Comparison of ENCODE assay signal across 11 cellular contexts in the genomic region with DNA sequence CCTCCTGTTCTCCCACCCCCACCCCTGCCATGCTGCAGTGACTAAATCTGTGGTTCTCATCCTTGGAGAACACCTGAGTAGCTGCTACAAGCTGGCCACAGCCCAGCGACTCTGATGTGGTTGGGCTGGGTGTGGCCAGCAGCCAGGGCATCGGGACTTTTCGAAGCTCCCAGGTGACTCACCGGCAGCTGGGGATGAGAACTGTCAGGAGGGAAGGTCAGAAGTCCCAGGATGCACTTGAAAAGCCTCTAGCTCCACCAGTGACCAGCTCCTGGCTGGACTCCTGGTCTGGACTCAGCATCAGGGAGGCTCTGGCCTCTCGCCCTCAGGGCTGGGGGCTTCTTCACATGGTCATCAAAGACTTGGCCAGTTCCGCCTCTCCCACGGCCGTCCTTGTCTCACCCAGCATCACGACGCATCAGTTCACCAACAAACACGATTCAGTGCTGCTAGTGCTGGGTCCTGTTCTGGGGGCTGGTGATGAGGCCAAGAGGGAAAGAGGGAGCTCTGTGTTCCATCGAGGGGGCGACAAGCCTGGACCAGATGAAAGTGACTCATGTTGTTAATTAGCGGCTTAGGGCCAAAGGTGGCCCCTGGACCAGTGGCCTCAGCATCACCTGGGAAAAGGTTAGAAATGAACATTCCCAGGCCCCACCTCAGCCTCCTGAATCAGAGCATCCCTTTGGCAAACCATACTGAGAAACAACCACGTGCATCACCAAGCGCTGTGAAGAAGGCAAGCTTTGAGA. TPM values are rescaled to one million over a fixed set of nuclear protein-coding genes. Genes with fewer than 3 reads are reported as not detected.
DNase-seq lines count a peak whose midpoint lies in the region; ATAC-seq, FAIRE-seq and TF ChIP-seq lines count a peak whose summit lies in the region.
"Had no signal": no experiment of that assay in that cellular context is flagged by ENCODE, and none has a peak within 500 bp of the region (broad histone marks: within the 10 kb centered on the region; RNA-seq: fewer than 3 reads in every experiment).

No MANE protein-coding gene starts in this region.

- H4K20me1 ChIP-seq in PC-3 (ENCODE audit: low read length) = no peaks in the 10 kb centered on the region

- no peaks in the 10 kb centered on the region for H3K9me3 ChIP-seq in PC-3 (ENCODE audit: low read length)

- POLR2A ChIA-PET in PC-3 (lab: Charles Lee; ENCODE audit: unreplicated experiment) = interaction anchor here (0.6 to 0.7 kb wide), 2 partner anchors 45 to 101 kb away, joined by 3 to 12 read pairs; a partner anchor contains a TSS

- no peaks in the 10 kb centered on the region for H3F3A ChIP-seq in PC-3 (ENCODE audit: low read length, unreplicated experiment)

- no peaks in the 10 kb centered on the region for H3K9me2 ChIP-seq in PC-3 (replicated peaks; ENCODE audit: low read length)

- BruUV-seq in PC-3 (replicated peaks; lab: Mats Ljungman, UMichigan) = no TSS peak

- intact Hi-C loops in PC-3 (cut with micrococcal nuclease) = no loop called here

- no peak overlapping the region for H2AFZ ChIP-seq in PC-3 (ENCODE audit: low read length)

- H3K4me3 ChIP-seq in PC-3 (ENCODE audit: low read length) = peak overlapping the region; percentile 42; the same call in 1 of the 2 replicates
- no peak overlapping the region for H3K4me3 ChIP-seq in epithelial cell of proximal tubule (ENCODE audit: low read depth, low read length)

- no peaks in the 10 kb centered on the region for H3K27me3 ChIP-seq in PC-3 (ENCODE audit: low read length)

- peaks cover 49% of the 10 kb centered on the region for H3K4me1 ChIP-seq in PC-3 (ENCODE audit: insufficient read depth, low read length)

- CTCF ChIA-PET in PC-3 (lab: Charles Lee) = interaction anchor here (0.5 to 1.0 kb wide), 9 partner anchors 9 to 299 kb away, joined by 3 to 21 read pairs (median 5); no protein-coding TSS in a partner anchor

- no peaks in the 10 kb centered on the region for H3K79me2 ChIP-seq in PC-3 (ENCODE audit: low read length)

- ATAC-seq in PC-3 (peak; percentile 43), HG03342 (IDR thresholded peaks at IDR 0.05; ENCODE audit: unreplicated experiment) (no peak)

- H3K36me3 ChIP-seq in PC-3 (ENCODE audit: low read depth, low read length) = no peaks in the 10 kb centered on the region

- peak overlapping the region; percentile 95 for H3K27ac ChIP-seq in PC-3 (ENCODE audit: low read length)

- H3K4me2 ChIP-seq in PC-3 (ENCODE audit: low read length) = peak overlapping the region; percentile 79

- FAIRE-seq in H54 (lab: Jason Lieb, UNC) = no peak
- FAIRE-seq: GM18507, TTC549 had no signal

- DNase-seq in H54 (ENCODE audit: insufficient read length, low spot score) = peak; percentile 77
- peak; percentile 100 for DNase-seq in PC-3
- DNase-seq in epithelial cell of proximal tubule (ENCODE audit: low read depth) = peak; percentile 48
- DNase-seq in renal cortical epithelial cell (ENCODE audit: low read depth) = peak; percentile 87
- no peak for DNase-seq in retina
- DNase-seq in D341Med (ENCODE audit: low spot score) = no peak
- DNase-seq: stimulated activated CD4-positive, alpha-beta T cell treated with anti-CD3 and anti-CD28 coated beads, Interleukin-4, amount 100 ng/mL, for 24 hours had no signal

- peak overlapping the region; percentile 72 for H3K9ac ChIP-seq in PC-3 (ENCODE audit: low read length)

- TF ChIP-seq CTCF in PC-3 (conservative IDR thresholded peaks at IDR 0.05; ENCODE audit: low read depth, low read length) (no peak), epithelial cell of proximal tubule (conservative IDR thresholded peaks at IDR 0.05; ENCODE audit: low read depth, low read length) (no peak)

- no peak for TF ChIP-seq POLR2A in H54 (IDR thresholded peaks at IDR 0.05; ENCODE audit: low read depth, low read length)

RNA-seq across cellular contexts. Expression of a gene that starts 3.9 kb away (rescaled TPM):
- total RNA-seq in PC-3 (2014; rRNA removed) (3.2 TPM in 1 of 2 replicates, not detected in the other), epithelial cell of proximal tubule (not detected in 2 replicates), renal cortical epithelial cell (not detected in 2 replicates)
- total RNA-seq: mononuclear cell had no signal

RNA-seq across cellular contexts. Expression of a gene that starts 11.7 kb away (rescaled TPM):
- 4.6 and 5.3 TPM in 2 replicates for total RNA-seq in PC-3 (2014; rRNA removed)
- 1.2 TPM in 2 replicates for total RNA-seq in epithelial cell of proximal tubule
- total RNA-seq in renal cortical epithelial cell = 0.05 TPM in 1 of 2 replicates, not detected in the other

RNA-seq across cellular contexts. Expression of a gene that starts 13.7 kb away (rescaled TPM):
- total RNA-seq in PC-3 (2014; rRNA removed) (97.3 and 138 TPM in 2 replicates), epithelial cell of proximal tubule (38.4 and 52.1 TPM in 2 replicates), renal cortical epithelial cell (17.3 and 61.5 TPM in 2 replicates)

RNA-seq across cellular contexts. Expression of a gene that starts 26.1 kb away (rescaled TPM):
- total RNA-seq in PC-3 (2014; rRNA removed) (213 and 220 TPM in 2 replicates), epithelial cell of proximal tubule (66.7 and 137 TPM in 2 replicates), renal cortical epithelial cell (47.6 and 77.7 TPM in 2 replicates)

RNA-seq across cellular contexts. Expression of a gene that starts 44.6 kb away (rescaled TPM):
- total RNA-seq in PC-3 (2014; rRNA removed) (340 and 430 TPM in 2 replicates), epithelial cell of proximal tubule (245 and 276 TPM in 2 replicates), renal cortical epithelial cell (4.3 and 54.5 TPM in 2 replicates)

Comparison
In these comparisons a context has a peak if more than half of its experiments do, and no peak if none do; other contexts are left out.
1. DNase-seq: peak in H54 (single experiment), PC-3 (single experiment), epithelial cell of proximal tubule (single experiment) and renal cortical epithelial cell (single experiment); none in retina (single experiment) and D341Med (single experiment).